Comparison of ENCODE assay signal across 1 cellular context in genomic region chr3:139677341-139678155, GRCh38.
TF ChIP-seq lines count a peak whose summit lies in the region.

NMNAT3 (minus strand) TSS chr3:139677972; CDS start chr3:139627724, 50,248 bp downstream.

TF ChIP-seq in HepG2, 621 proteins besides CTCF, POLR2A, EP300 and RAD21 (continued from another document):
- TF ChIP-seq BCL3 (CRISPR knock-in tag; IDR thresholded peaks at IDR 0.05) (peak; percentile 53; the same call in 1 of the 2 replicates), SIN3B (IDR thresholded peaks at IDR 0.05; ENCODE audit: low read length) (no peak), RAD51 (IDR thresholded peaks at IDR 0.05; ENCODE audit: borderline replicate concordance) (peak; percentile 55; the same call in 1 of the 2 replicates)
- TF ChIP-seq, protein P1, sequence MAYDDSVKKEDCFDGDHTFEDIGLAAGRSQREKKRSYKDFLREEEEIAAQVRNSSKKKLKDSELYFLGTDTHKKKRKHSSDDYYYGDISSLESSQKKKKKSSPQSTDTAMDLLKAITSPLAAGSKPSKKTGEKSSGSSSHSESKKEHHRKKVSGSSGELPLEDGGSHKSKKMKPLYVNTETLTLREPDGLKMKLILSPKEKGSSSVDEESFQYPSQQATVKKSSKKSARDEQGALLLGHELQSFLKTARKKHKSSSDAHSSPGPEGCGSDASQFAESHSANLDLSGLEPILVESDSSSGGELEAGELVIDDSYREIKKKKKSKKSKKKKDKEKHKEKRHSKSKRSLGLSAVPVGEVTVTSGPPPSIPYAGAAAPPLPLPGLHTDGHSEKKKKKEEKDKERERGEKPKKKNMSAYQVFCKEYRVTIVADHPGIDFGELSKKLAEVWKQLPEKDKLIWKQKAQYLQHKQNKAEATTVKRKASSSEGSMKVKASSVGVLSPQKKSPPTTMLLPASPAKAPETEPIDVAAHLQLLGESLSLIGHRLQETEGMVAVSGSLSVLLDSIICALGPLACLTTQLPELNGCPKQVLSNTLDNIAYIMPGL (CRISPR knock-in tag; IDR thresholded peaks at IDR 0.05; ENCODE audit: borderline replicate concordance in 1 of 2, low read depth in 1 of 2) = peak; percentile 63 to 82; a peak in 2 of 4 replicates
- TF ChIP-seq, protein P2, sequence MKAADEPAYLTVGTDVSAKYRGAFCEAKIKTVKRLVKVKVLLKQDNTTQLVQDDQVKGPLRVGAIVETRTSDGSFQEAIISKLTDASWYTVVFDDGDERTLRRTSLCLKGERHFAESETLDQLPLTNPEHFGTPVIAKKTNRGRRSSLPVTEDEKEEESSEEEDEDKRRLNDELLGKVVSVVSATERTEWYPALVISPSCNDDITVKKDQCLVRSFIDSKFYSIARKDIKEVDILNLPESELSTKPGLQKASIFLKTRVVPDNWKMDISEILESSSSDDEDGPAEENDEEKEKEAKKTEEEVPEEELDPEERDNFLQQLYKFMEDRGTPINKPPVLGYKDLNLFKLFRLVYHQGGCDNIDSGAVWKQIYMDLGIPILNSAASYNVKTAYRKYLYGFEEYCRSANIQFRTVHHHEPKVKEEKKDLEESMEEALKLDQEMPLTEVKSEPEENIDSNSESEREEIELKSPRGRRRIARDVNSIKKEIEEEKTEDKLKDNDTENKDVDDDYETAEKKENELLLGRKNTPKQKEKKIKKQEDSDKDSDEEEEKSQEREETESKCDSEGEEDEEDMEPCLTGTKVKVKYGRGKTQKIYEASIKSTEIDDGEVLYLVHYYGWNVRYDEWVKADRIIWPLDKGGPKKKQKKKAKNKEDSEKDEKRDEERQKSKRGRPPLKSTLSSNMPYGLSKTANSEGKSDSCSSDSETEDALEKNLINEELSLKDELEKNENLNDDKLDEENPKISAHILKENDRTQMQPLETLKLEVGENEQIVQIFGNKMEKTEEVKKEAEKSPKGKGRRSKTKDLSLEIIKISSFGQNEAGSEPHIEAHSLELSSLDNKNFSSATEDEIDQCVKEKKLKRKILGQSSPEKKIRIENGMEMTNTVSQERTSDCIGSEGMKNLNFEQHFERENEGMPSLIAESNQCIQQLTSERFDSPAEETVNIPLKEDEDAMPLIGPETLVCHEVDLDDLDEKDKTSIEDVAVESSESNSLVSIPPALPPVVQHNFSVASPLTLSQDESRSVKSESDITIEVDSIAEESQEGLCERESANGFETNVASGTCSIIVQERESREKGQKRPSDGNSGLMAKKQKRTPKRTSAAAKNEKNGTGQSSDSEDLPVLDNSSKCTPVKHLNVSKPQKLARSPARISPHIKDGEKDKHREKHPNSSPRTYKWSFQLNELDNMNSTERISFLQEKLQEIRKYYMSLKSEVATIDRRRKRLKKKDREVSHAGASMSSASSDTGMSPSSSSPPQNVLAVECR (CRISPR knock-in tag; IDR thresholded peaks at IDR 0.05; ENCODE audit: borderline replicate concordance) = peak; percentile 56; the same call in 1 of the 2 replicates
